27 cellular contexts compared by ENCODE assay signal in genomic region chr5:3302228-3302627, GRCh38.
"Had no signal": no experiment of that assay in that cellular context is flagged by ENCODE, and none has a peak within 500 bp of the region (broad histone marks: within the 10 kb centered on the region; RNA-seq: fewer than 3 reads in every experiment).

No MANE protein-coding gene starts in this region.

- H3K36me3 ChIP-seq: colonic mucosa, esophagus squamous epithelium, gastroesophageal sphincter, heart left ventricle, lower lobe of right lung, transverse colon, vagina had no signal

- DNase-seq: activated CD4-positive, alpha-beta memory T cell treated with anti-CD3 and anti-CD28 coated beads, Interleukin-2, amount 10 ng/mL, durations not matched to agents 7 days and 5 days; activated CD4-positive, alpha-beta T cell treated with anti-CD3 and anti-CD28 coated beads, Interleukin-2, amount 10 ng/mL, durations not matched to agents 24 days and 14 days; activated gamma-delta T cell; anterior cingulate cortex; colonic mucosa; dorsolateral prefrontal cortex; effector memory CD8-positive, alpha-beta T cell; esophagus squamous epithelium; heart left ventricle; kidney; lower lobe of right lung; naive thymus-derived CD8-positive, alpha-beta T cell; stimulated activated CD4-positive, alpha-beta T cell treated with anti-CD3 and anti-CD28 coated beads, Interleukin-2, amount 100 ng/mL, for 48 hours; stimulated activated CD8-positive, alpha-beta memory T cell treated with anti-CD3 and anti-CD28 coated beads, Interleukin-4, amount 100 ng/mL, for 48 hours; stimulated activated naive B cell treated with anti-CD40 and anti-IgM and Interleukin-4, amounts not matched to agents 10 μg/mL and 1 μg/mL and 100 μg/mL, for 72 hours; T-helper 2 cell; transverse colon had no signal

- H3K27ac Mint-ChIP-seq: activated CD4-positive, alpha-beta memory T cell treated with anti-CD3 and anti-CD28 coated beads, Interleukin-2, amount 10 ng/mL, durations not matched to agents 7 days and 5 days; activated CD4-positive, alpha-beta T cell treated with anti-CD3 and anti-CD28 coated beads, Interleukin-2, amount 10 ng/mL, durations not matched to agents 24 days and 14 days; activated naive CD4-positive, alpha-beta T cell treated with anti-CD3 and anti-CD28 coated beads, Interleukin-2, amount 50 U/mL, for 24 hours; activated T-helper 1 cell treated with anti-CD3 and anti-CD28 coated beads, Interleukin-12 subunit alpha, Interleukin-12 subunit beta, Interleukin-2, Interleukin-4 antibody, amounts not matched to agents 30 ng/mL and 10 ng/mL and 1 ng/mL, durations not matched to agents 14 hours and 24 hours and 36 hours; effector memory CD8-positive, alpha-beta T cell; naive thymus-derived CD8-positive, alpha-beta T cell; progenitor cell of endocrine pancreas; stimulated activated naive B cell treated with anti-CD40 and anti-IgM and Interleukin-4, amounts not matched to agents 10 μg/mL and 1 μg/mL and 100 μg/mL, for 72 hours had no signal

- FAIRE-seq: kidney had no signal

- H3K27me3 ChIP-seq: colonic mucosa, transverse colon, vagina had no signal

- H3K27me3 Mint-ChIP-seq: activated CD4-positive, alpha-beta memory T cell treated with anti-CD3 and anti-CD28 coated beads, Interleukin-2, amount 10 ng/mL, durations not matched to agents 7 days and 5 days; activated CD4-positive, alpha-beta T cell treated with anti-CD3 and anti-CD28 coated beads, Interleukin-2, amount 10 ng/mL, durations not matched to agents 24 days and 14 days; central memory CD8-positive, alpha-beta T cell had no signal

- H3K9me3 ChIP-seq: colonic mucosa, esophagus squamous epithelium, gastroesophageal sphincter, heart left ventricle, lower lobe of right lung, transverse colon, vagina had no signal

- H3K9me3 Mint-ChIP-seq: activated CD4-positive, alpha-beta T cell treated with anti-CD3 and anti-CD28 coated beads, Interleukin-2, amount 10 ng/mL, durations not matched to agents 24 days and 14 days had no signal

- H3K36me3 Mint-ChIP-seq: brain; naive thymus-derived CD8-positive, alpha-beta T cell; stimulated activated naive B cell treated with anti-CD40 and anti-IgM and Interleukin-4, amounts not matched to agents 10 μg/mL and 1 μg/mL and 100 μg/mL, for 72 hours had no signal

- H3K4me1 ChIP-seq: colonic mucosa, esophagus squamous epithelium, gastroesophageal sphincter, lower lobe of right lung, transverse colon, vagina had no signal

- H3K4me3 Mint-ChIP-seq: activated CD4-positive, alpha-beta memory T cell treated with anti-CD3 and anti-CD28 coated beads, Interleukin-2, amount 10 ng/mL, durations not matched to agents 7 days and 5 days; activated CD4-positive, alpha-beta T cell treated with anti-CD3 and anti-CD28 coated beads, Interleukin-2, amount 10 ng/mL, durations not matched to agents 24 days and 14 days; activated naive CD4-positive, alpha-beta T cell treated with anti-CD3 and anti-CD28 coated beads, Interleukin-2, amount 50 U/mL, for 24 hours; activated T-helper 1 cell treated with anti-CD3 and anti-CD28 coated beads, Interleukin-12 subunit alpha, Interleukin-12 subunit beta, Interleukin-2, Interleukin-4 antibody, amounts not matched to agents 30 ng/mL and 10 ng/mL and 1 ng/mL, durations not matched to agents 14 hours and 24 hours and 36 hours; brain; central memory CD8-positive, alpha-beta T cell; effector memory CD8-positive, alpha-beta T cell; naive thymus-derived CD8-positive, alpha-beta T cell; stimulated activated naive B cell treated with anti-CD40 and anti-IgM and Interleukin-4, amounts not matched to agents 10 μg/mL and 1 μg/mL and 100 μg/mL, for 72 hours had no signal

- H3K4me3 ChIP-seq: colonic mucosa, dorsolateral prefrontal cortex, esophagus squamous epithelium, gastroesophageal sphincter, heart left ventricle, lower lobe of right lung, transverse colon, vagina had no signal

- H3K27ac ChIP-seq: colonic mucosa, dorsolateral prefrontal cortex, esophagus squamous epithelium, gastroesophageal sphincter, heart left ventricle, lower lobe of right lung, transverse colon, vagina, VCaP had no signal

- ATAC-seq: activated CD4-positive, CD25-positive, alpha-beta regulatory T cell treated with anti-CD3 and anti-CD28 coated beads, Interleukin-2, amount 50 U/mL, for 24 hours; effector memory CD8-positive, alpha-beta T cell; gastroesophageal sphincter; heart left ventricle; left lobe of liver; lower lobe of right lung; naive thymus-derived CD8-positive, alpha-beta T cell; stimulated activated naive B cell treated with anti-CD40 and anti-IgM and Interleukin-4, amounts not matched to agents 10 μg/mL and 1 μg/mL and 100 μg/mL, for 72 hours had no signal

- H3K4me1 Mint-ChIP-seq: activated CD4-positive, alpha-beta memory T cell treated with anti-CD3 and anti-CD28 coated beads, Interleukin-2, amount 10 ng/mL, durations not matched to agents 7 days and 5 days; activated CD4-positive, alpha-beta T cell treated with anti-CD3 and anti-CD28 coated beads, Interleukin-2, amount 10 ng/mL, durations not matched to agents 24 days and 14 days; activated naive CD4-positive, alpha-beta T cell treated with anti-CD3 and anti-CD28 coated beads, Interleukin-2, amount 50 U/mL, for 24 hours; central memory CD8-positive, alpha-beta T cell; naive thymus-derived CD8-positive, alpha-beta T cell; stimulated activated naive B cell treated with anti-CD40 and anti-IgM and Interleukin-4, amounts not matched to agents 10 μg/mL and 1 μg/mL and 100 μg/mL, for 72 hours had no signal
